ENCODE assay signal across 1 cellular context in genomic region chr3:13262493-13263211, GRCh38.
TF ChIP-seq lines count a peak whose summit lies in the region.

No MANE protein-coding gene starts in this region.

TF ChIP-seq in GM12878, 131 proteins besides CTCF, POLR2A, EP300 and RAD21 (continued from another document and continues in another):
- no peak for TF ChIP-seq ZBTB11 (CRISPR knock-in tag; IDR thresholded peaks at IDR 0.05)
- no peak for TF ChIP-seq POU2F2 (IDR thresholded peaks at IDR 0.05; ENCODE audit: borderline replicate concordance, low read depth, low read length)
- TF ChIP-seq PRDM15 (CRISPR knock-in tag; IDR thresholded peaks at IDR 0.05) = no peak
- TF ChIP-seq SUPT20H (IDR thresholded peaks at IDR 0.05; ENCODE audit: borderline replicate concordance, control insufficient read depth, low read depth, low read length) = no peak
- no peak for TF ChIP-seq MYB (IDR thresholded peaks at IDR 0.05; ENCODE audit: borderline replicate concordance, low read depth, low read length)
- TF ChIP-seq, protein P1, sequence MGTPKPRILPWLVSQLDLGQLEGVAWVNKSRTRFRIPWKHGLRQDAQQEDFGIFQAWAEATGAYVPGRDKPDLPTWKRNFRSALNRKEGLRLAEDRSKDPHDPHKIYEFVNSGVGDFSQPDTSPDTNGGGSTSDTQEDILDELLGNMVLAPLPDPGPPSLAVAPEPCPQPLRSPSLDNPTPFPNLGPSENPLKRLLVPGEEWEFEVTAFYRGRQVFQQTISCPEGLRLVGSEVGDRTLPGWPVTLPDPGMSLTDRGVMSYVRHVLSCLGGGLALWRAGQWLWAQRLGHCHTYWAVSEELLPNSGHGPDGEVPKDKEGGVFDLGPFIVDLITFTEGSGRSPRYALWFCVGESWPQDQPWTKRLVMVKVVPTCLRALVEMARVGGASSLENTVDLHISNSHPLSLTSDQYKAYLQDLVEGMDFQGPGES (IDR thresholded peaks at IDR 0.05) = no peak
- TF ChIP-seq POLR2AphosphoS5 (IDR thresholded peaks at IDR 0.05; ENCODE audit: low read length) = no peak
- TF ChIP-seq SREBF1 (IDR thresholded peaks at IDR 0.05; ENCODE audit: low read length) = no peak
- no peak for TF ChIP-seq ZZZ3 (IDR thresholded peaks at IDR 0.05; ENCODE audit: control insufficient read depth, insufficient read length, low read depth)
- TF ChIP-seq SRF (IDR thresholded peaks at IDR 0.05; ENCODE audit: low read depth in 2 of 2, low read length in 2 of 2) = no peak
- no peak for TF ChIP-seq CREB1 (IDR thresholded peaks at IDR 0.05; ENCODE audit: low read depth)
- TF ChIP-seq, protein P2, sequence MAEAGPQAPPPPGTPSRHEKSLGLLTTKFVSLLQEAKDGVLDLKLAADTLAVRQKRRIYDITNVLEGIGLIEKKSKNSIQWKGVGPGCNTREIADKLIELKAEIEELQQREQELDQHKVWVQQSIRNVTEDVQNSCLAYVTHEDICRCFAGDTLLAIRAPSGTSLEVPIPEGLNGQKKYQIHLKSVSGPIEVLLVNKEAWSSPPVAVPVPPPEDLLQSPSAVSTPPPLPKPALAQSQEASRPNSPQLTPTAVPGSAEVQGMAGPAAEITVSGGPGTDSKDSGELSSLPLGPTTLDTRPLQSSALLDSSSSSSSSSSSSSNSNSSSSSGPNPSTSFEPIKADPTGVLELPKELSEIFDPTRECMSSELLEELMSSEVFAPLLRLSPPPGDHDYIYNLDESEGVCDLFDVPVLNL (IDR thresholded peaks at IDR 0.05; ENCODE audit: low read depth, low read length) = no peak
- TF ChIP-seq SMARCA5 (IDR thresholded peaks at IDR 0.05) = no peak
- TF ChIP-seq NR2C2 (IDR thresholded peaks at IDR 0.05; ENCODE audit: borderline replicate concordance, control insufficient read depth, insufficient read length, low read depth) = no peak
- peak; percentile 50 for TF ChIP-seq MEF2B (IDR thresholded peaks at IDR 0.05; ENCODE audit: partially characterized antibody, poor library complexity, severe bottlenecking)
- TF ChIP-seq BMI1 (IDR thresholded peaks at IDR 0.05; ENCODE audit: borderline replicate concordance) = no peak
- TF ChIP-seq CREM (IDR thresholded peaks at IDR 0.05; ENCODE audit: low read depth) = no peak
- no peak for TF ChIP-seq MXI1 (IDR thresholded peaks at IDR 0.05; ENCODE audit: low read depth, low read length)
- no peak for TF ChIP-seq HDAC2 (IDR thresholded peaks at IDR 0.05)
- TF ChIP-seq STAT1 (conservative IDR thresholded peaks at IDR 0.05) = no peak
- TF ChIP-seq KDM1A (IDR thresholded peaks at IDR 0.05; ENCODE audit: borderline replicate concordance) = no peak
- TF ChIP-seq SIX5 (IDR thresholded peaks at IDR 0.05; ENCODE audit: low read depth, low read length, severe bottlenecking) = no peak
- TF ChIP-seq, protein P3, sequence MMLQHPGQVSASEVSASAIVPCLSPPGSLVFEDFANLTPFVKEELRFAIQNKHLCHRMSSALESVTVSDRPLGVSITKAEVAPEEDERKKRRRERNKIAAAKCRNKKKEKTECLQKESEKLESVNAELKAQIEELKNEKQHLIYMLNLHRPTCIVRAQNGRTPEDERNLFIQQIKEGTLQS (IDR thresholded peaks at IDR 0.05; ENCODE audit: borderline replicate concordance, extremely low read depth, low read depth, low read length) = no peak
- peak; percentile 40; the same call in 1 of the 2 replicates for TF ChIP-seq ZNF687 (IDR thresholded peaks at IDR 0.05)
- TF ChIP-seq HSF1 (IDR thresholded peaks at IDR 0.05; ENCODE audit: low read depth, low read length) = no peak
- TF ChIP-seq CHD2 (IDR thresholded peaks at IDR 0.05; ENCODE audit: borderline replicate concordance, low read depth, low read length) = no peak
- TF ChIP-seq RBBP5 (conservative IDR thresholded peaks at IDR 0.05) = no peak
- TF ChIP-seq ZSCAN29 (IDR thresholded peaks at IDR 0.05) = no peak
- TF ChIP-seq RCOR1 (conservative IDR thresholded peaks at IDR 0.05; ENCODE audit: low read depth, low read length) = no peak
- no peak for TF ChIP-seq SMAD1 (IDR thresholded peaks at IDR 0.05; ENCODE audit: low read depth, partially characterized antibody)
- no peak for TF ChIP-seq MYC (IDR thresholded peaks at IDR 0.05; ENCODE audit: insufficient read depth, insufficient read length, insufficient replicate concordance, low read length, severe bottlenecking)
- no peak for TF ChIP-seq ZNF592 (IDR thresholded peaks at IDR 0.05)
- TF ChIP-seq ZBED1 (IDR thresholded peaks at IDR 0.05; ENCODE audit: borderline replicate concordance) = no peak
- no peak for TF ChIP-seq NR2F1 (conservative IDR thresholded peaks at IDR 0.05)
- TF ChIP-seq PML (IDR thresholded peaks at IDR 0.05; ENCODE audit: low read length) = no peak
- TF ChIP-seq HCFC1 (IDR thresholded peaks at IDR 0.05; ENCODE audit: low read length) = no peak
- peak; percentile 46; the same call in 1 of the 2 replicates for TF ChIP-seq GATAD2B (conservative IDR thresholded peaks at IDR 0.05; ENCODE audit: low read depth)
- no peak for TF ChIP-seq SMC3 (IDR thresholded peaks at IDR 0.05; ENCODE audit: borderline replicate concordance, low read length)
- TF ChIP-seq ZNF207 (IDR thresholded peaks at IDR 0.05; ENCODE audit: borderline replicate concordance) = no peak; the same call in 1 of the 2 replicates
- peak; percentile 84 for TF ChIP-seq IKZF1 (conservative IDR thresholded peaks at IDR 0.05)
- no peak for TF ChIP-seq HDGF (IDR thresholded peaks at IDR 0.05)
- peak in 1 of 2 experiments; percentile 11; a peak in 1 of 4 replicates for TF ChIP-seq BHLHE40 (IDR thresholded peaks at IDR 0.05; ENCODE audit: borderline replicate concordance in 1 of 2, low read depth in 2 of 2, low read length in 1 of 2)
- no peak for TF ChIP-seq SREBF2 (IDR thresholded peaks at IDR 0.05; ENCODE audit: low read length)
- no peak for TF ChIP-seq ASH2L (IDR thresholded peaks at IDR 0.05; ENCODE audit: borderline replicate concordance, low read depth)
